ENCODE assay signal across 10 cellular contexts in the genomic region with DNA sequence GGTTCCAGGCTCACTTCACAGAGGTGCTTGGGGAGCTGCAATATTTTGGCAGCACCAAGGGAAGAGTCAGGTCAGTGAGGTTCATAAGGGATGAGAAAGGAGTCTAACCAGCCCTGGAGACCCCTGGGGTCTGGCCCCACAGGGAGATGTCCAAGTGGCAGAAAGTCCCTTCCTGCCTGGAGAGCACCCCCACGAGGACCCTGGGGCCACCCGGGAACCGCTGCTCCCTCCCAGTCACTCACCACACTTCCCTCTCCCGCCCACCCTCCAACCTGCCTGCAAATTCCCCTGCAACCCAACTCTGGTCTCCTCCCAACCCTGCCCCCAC. TPM values are rescaled to one million over a fixed set of nuclear protein-coding genes. Genes with fewer than 3 reads are reported as not detected.
A peak's percentile ranks its signal among the peaks of the same experiment; 100 is the strongest.
DNase-seq lines count a peak whose midpoint lies in the region; ATAC-seq and TF ChIP-seq lines count a peak whose summit lies in the region.
"Had no signal": no experiment of that assay in that cellular context is flagged by ENCODE, and none has a peak within 500 bp of the region (broad histone marks: within the 10 kb centered on the region; RNA-seq: fewer than 3 reads in every experiment).

No MANE protein-coding gene starts in this region.

- H3K27me3 ChIP-seq in esophagus squamous epithelium: peaks cover 8 to 63% (median 15%) of the 10 kb centered on the region in 4 donors

- peaks cover 44 to 64% (median 47%) of the 10 kb centered on the region in 3 donors for H3K4me1 ChIP-seq in esophagus squamous epithelium

- H3K9ac ChIP-seq in SK-N-MC (ENCODE audit: insufficient read length): peak overlapping the region; percentile 43

- peaks cover 85% of the 10 kb centered on the region for H3K4me1 Mint-ChIP-seq in activated CD4-positive, alpha-beta T cell treated with anti-CD3 and anti-CD28 coated beads for 36 hours

- H3K27ac Mint-ChIP-seq in activated CD4-positive, alpha-beta T cell treated with anti-CD3 and anti-CD28 coated beads for 36 hours: peak overlapping the region; percentile 94

- no peaks in the 10 kb centered on the region for H3K27me3 Mint-ChIP-seq in activated CD4-positive, alpha-beta T cell treated with anti-CD3 and anti-CD28 coated beads for 36 hours

- H3K4me3 ChIP-seq in SK-N-MC (peak overlapping the region; percentile 71), esophagus squamous epithelium (no peak overlapping the region)

- intact Hi-C loops in activated CD4-positive, alpha-beta T cell treated with anti-CD3 and anti-CD28 coated beads for 36 hours (cut with DNase I, micrococcal nuclease): loop anchor here (1.0 to 10.0 kb wide), 9 partner anchors 8 to 912 kb away; a partner anchor contains a TSS
- intact Hi-C loops in esophagus squamous epithelium (cut with DNase I): loop anchor here (5.0 kb wide), 1 partner anchor 130 kb away; no protein-coding TSS in a partner anchor

- peak; percentile 4 for ATAC-seq in activated CD4-positive, alpha-beta T cell treated with anti-CD3 and anti-CD28 coated beads for 36 hours
- ATAC-seq in stimulated activated naive CD8-positive, alpha-beta T cell treated with anti-CD3 and anti-CD28 coated beads, Interleukin-15, Interleukin-2, amounts not matched to agents 100 U/mL and 50 U/mL, for 24 hours: peak; percentile 10
- ATAC-seq in GM18868 (IDR thresholded peaks at IDR 0.05; ENCODE audit: unreplicated experiment) (no peak), HG03095 (IDR thresholded peaks at IDR 0.05; ENCODE audit: unreplicated experiment) (no peak)

- DNase-seq in activated CD4-positive, alpha-beta T cell treated with anti-CD3 and anti-CD28 coated beads for 36 hours: no peak
- no peak for DNase-seq in activated CD4-positive, alpha-beta T cell treated with anti-CD3 and anti-CD28 coated beads for 4 hours
- DNase-seq in SK-N-MC (ENCODE audit: low read depth, low spot score) (no peak), esophagus squamous epithelium (lab: John Stamatoyannopoulos, UW) (no peak), NCI-H2029 treated with DMSO at 0.1 percent for 48 hours (lab: John Stamatoyannopoulos, UW) (no peak)
- no peak for DNase-seq in stimulated activated naive CD8-positive, alpha-beta T cell treated with anti-CD3 and anti-CD28 coated beads, Interleukin-15, Interleukin-2, amounts not matched to agents 100 U/mL and 50 U/mL, for 24 hours

- H3K9me3 Mint-ChIP-seq in activated CD4-positive, alpha-beta T cell treated with anti-CD3 and anti-CD28 coated beads for 36 hours (ENCODE audit: low read depth): no peaks in the 10 kb centered on the region

- CTCF ChIA-PET in activated CD4-positive, alpha-beta T cell treated with anti-CD3 and anti-CD28 coated beads for 36 hours (lab: Charles Lee): interaction anchor here (0.5 to 5.8 kb wide), 7 partner anchors 13 to 134 kb away, joined by 3 to 24 read pairs (median 5); no protein-coding TSS in a partner anchor

- TF ChIP-seq POLR2A in esophagus squamous epithelium (IDR thresholded peaks at IDR 0.05): no peak

- H3K36me3 Mint-ChIP-seq in activated CD4-positive, alpha-beta T cell treated with anti-CD3 and anti-CD28 coated beads for 36 hours (ENCODE audit: low read depth): peaks cover 9% of the 10 kb centered on the region

- H3K4me3 Mint-ChIP-seq in activated CD4-positive, alpha-beta T cell treated with anti-CD3 and anti-CD28 coated beads for 36 hours: peak overlapping the region; percentile 90

- H3K27ac ChIP-seq in SK-N-MC (peak overlapping the region; percentile 100), esophagus squamous epithelium (peak overlapping the region in 3 of 4 donors; percentile 39 to 64 (median 47))
- H3K27ac ChIP-seq: VCaP had no signal

- H3K36me3 ChIP-seq in SK-N-MC (ENCODE audit: insufficient read depth, low read length) (no peaks in the 10 kb centered on the region), esophagus squamous epithelium (no peaks in the 10 kb centered on the region)
- H3K36me3 ChIP-seq: left ventricle myocardium inferior had no signal

- POLR2A ChIA-PET in activated CD4-positive, alpha-beta T cell treated with anti-CD3 and anti-CD28 coated beads for 36 hours (lab: Charles Lee): interaction anchor here (1.1 to 1.6 kb wide), 3 partner anchors 8 to 44 kb away, joined by 3 to 8 read pairs (median 5); no protein-coding TSS in a partner anchor

- H3K9me3 ChIP-seq in SK-N-MC (ENCODE audit: low read depth, low read length) (no peaks in the 10 kb centered on the region), esophagus squamous epithelium (no peaks in the 10 kb centered on the region)
- H3K9me3 ChIP-seq: left ventricle myocardium inferior had no signal

- no peak for TF ChIP-seq CTCF in esophagus squamous epithelium (IDR thresholded peaks at IDR 0.05)

- 7 to 12% methylated on average over 4 of the region's 4 CpGs for WGBS in esophagus squamous epithelium, 2 donors

RNA-seq across cellular contexts. Expression of a gene that starts 6.5 kb away (rescaled TPM):
- 100 to 1,000 TPM; 217 to 250 TPM for total RNA-seq in activated CD4-positive, alpha-beta T cell treated with anti-CD3 and anti-CD28 coated beads for 36 hours
- total RNA-seq in esophagus squamous epithelium: 10 to 100 TPM in 2 of 4 donors, 1 to 10 TPM in 2; 6.6 to 47.1 (median 18.5) TPM

RNA-seq across cellular contexts. Expression of a gene that starts 12.6 kb away (rescaled TPM):
- total RNA-seq in activated CD4-positive, alpha-beta T cell treated with anti-CD3 and anti-CD28 coated beads for 36 hours: 10 to 100 TPM; 60.8 to 68.8 TPM
- total RNA-seq in esophagus squamous epithelium: 10 to 100 TPM; 10.2 to 16.1 (median 11.1) TPM

RNA-seq across cellular contexts. Expression of a gene that starts 53.7 kb away (rescaled TPM):
- total RNA-seq in activated CD4-positive, alpha-beta T cell treated with anti-CD3 and anti-CD28 coated beads for 36 hours: 10 to 100 TPM; 34.8 to 44.3 TPM
- total RNA-seq in esophagus squamous epithelium: 100 to 1,000 TPM in 3 of 4 donors, 10 to 100 TPM in 1; 83.1 to 132 (median 114) TPM

Comparison
In these comparisons a context has a peak if more than half of its experiments do, and no peak if none do; other contexts are left out.
1. ATAC-seq: peak in activated CD4-positive, alpha-beta T cell treated with anti-CD3 and anti-CD28 coated beads for 36 hours (single experiment) and stimulated activated naive CD8-positive, alpha-beta T cell treated with anti-CD3 and anti-CD28 coated beads, Interleukin-15, Interleukin-2, amounts not matched to agents 100 U/mL and 50 U/mL, for 24 hours (single experiment); none in GM18868 (single experiment) and HG03095 (single experiment).
2. RNA of a gene that starts 6.5 kb away (total RNA-seq): 217 to 250 TPM in activated CD4-positive, alpha-beta T cell treated with anti-CD3 and anti-CD28 coated beads for 36 hours; 6.6 to 47.1 TPM in esophagus squamous epithelium; every median in the first group is over 4 times any median in the second.